In the genomic region with DNA sequence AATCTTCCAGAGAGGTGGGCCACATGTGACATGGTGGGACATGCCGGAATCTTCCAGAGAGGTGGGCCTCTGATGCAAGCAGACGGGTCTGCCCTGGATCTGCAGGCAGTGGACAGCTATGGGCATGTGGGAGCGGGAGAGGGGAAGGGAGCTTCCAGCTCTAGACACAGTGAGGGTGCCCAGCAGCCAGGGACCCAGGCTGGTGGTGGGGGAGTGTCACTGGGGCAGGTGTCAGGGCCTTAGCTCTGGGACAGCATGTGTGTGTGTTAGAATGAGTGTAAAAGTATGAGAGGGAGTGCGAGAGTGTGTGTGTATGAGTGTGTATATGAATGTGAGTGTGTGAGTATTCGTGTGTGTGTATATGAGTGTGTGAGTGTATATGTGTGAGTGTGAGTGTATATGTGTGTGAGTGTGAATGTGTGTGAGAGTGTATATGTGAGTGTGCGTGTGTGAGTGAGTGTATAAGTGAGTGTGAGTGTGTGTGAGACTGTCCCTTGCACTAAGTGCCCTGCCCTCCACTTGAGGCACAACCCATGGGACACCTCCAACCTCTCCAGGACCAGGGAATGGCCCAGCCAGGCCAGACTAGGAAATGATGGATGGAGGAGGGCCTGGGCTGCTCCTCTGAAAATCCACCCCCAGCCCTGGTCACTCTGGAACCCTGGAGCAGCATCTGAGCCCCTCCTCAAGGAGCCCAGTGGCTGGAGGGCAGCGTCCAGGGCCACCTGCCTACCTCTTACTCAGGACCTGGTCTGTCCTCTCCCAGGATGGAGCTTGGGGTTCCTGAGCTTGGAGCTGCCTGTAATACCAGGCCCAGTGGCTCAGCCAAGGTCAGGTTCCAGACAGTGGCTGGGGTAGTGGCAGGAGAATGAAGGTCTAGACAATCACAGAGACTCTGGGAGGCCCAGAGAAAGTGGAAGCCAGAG, we compare ENCODE assay signal across 11 cellular contexts.
DNase-seq lines count a peak whose midpoint lies in the region; ATAC-seq and TF ChIP-seq lines count a peak whose summit lies in the region.
"Had no signal": no experiment of that assay in that cellular context is flagged by ENCODE, and none has a peak within 500 bp of the region (broad histone marks: within the 10 kb centered on the region; RNA-seq: fewer than 3 reads in every experiment).

No MANE protein-coding gene starts in this region.

- H3K79me1 ChIP-seq in trophoblast cell (ENCODE audit: low read length): peaks cover 82% of the 10 kb centered on the region

- peak overlapping the region; percentile 88 for H4K8ac ChIP-seq in trophoblast cell (ENCODE audit: low read depth, low read length)

- H3K4me1 ChIP-seq in trophoblast cell (ENCODE audit: control insufficient read depth in 1 of 2, insufficient read depth in 2 of 2, low read length in 2 of 2): peaks cover 69% of the 10 kb centered on the region in 2 experiments

- H3K27ac Mint-ChIP-seq in glutamatergic neuron (ENCODE audit: unreplicated experiment): peak overlapping the region; percentile 98

- peak overlapping the region; percentile 34 for H3K9ac ChIP-seq in trophoblast cell (ENCODE audit: low read length)

- no peak overlapping the region for H3K4me2 ChIP-seq in trophoblast cell (ENCODE audit: low read length)

- no peak overlapping the region for H3K23ac ChIP-seq in trophoblast cell (ENCODE audit: low read length)

- peak overlapping the region; percentile 74 for H3K4me3 Mint-ChIP-seq in glutamatergic neuron (ENCODE audit: unreplicated experiment)

- ATAC-seq in GM21529 (IDR thresholded peaks at IDR 0.05; ENCODE audit: unreplicated experiment) (no peak), GM21717 (IDR thresholded peaks at IDR 0.05; ENCODE audit: unreplicated experiment) (no peak)

- peak overlapping the region; percentile 70 for H2AK5ac ChIP-seq in trophoblast cell (ENCODE audit: low read length)

- no peaks in the 10 kb centered on the region for H3K27me3 ChIP-seq in WERI-Rb-1 (ENCODE audit: insufficient read depth, low read depth, severe bottlenecking)
- no peaks in the 10 kb centered on the region for H3K27me3 ChIP-seq in trophoblast cell (ENCODE audit: insufficient read depth, low read length)

- CTCF ChIA-PET in AG04449 (lab: Yijun Ruan, JAX): interaction anchor here (0.7 to 3.8 kb wide), 9 partner anchors 9 to 367 kb away, joined by 3 to 28 read pairs (median 6); no protein-coding TSS in a partner anchor

- peaks cover 8% of the 10 kb centered on the region for H3K27me3 Mint-ChIP-seq in glutamatergic neuron (ENCODE audit: unreplicated experiment)
- H3K27me3 Mint-ChIP-seq: activated naive CD4-positive, alpha-beta T cell treated with anti-CD3 and anti-CD28 coated beads, Interleukin-2, amount 50 U/mL, for 24 hours had no signal

- no peaks in the 10 kb centered on the region for H3K36me3 Mint-ChIP-seq in glutamatergic neuron (ENCODE audit: unreplicated experiment)
- H3K36me3 Mint-ChIP-seq: activated naive CD4-positive, alpha-beta T cell treated with anti-CD3 and anti-CD28 coated beads, Interleukin-2, amount 50 U/mL, for 24 hours had no signal

- H4K91ac ChIP-seq in trophoblast cell (ENCODE audit: low read depth, low read length): peak overlapping the region; percentile 100

- H3K14ac ChIP-seq in trophoblast cell (ENCODE audit: low read length): peak overlapping the region; percentile 63

- H4K12ac ChIP-seq in trophoblast cell (ENCODE audit: low read depth, low read length): peak overlapping the region; percentile 76

- H2AFZ ChIP-seq in trophoblast cell (ENCODE audit: insufficient read depth, low read length, poor library complexity): no peak overlapping the region

- peak overlapping the region; percentile 78 for H3K4me3 ChIP-seq in AG04449 (ENCODE audit: low read depth, low read length)
- no peak overlapping the region for H3K4me3 ChIP-seq in WERI-Rb-1 (ENCODE audit: low read depth, low read length)
- H3K4me3 ChIP-seq in trophoblast cell (ENCODE audit: low read depth, low read length): no peak overlapping the region

- H3K27ac ChIP-seq in WERI-Rb-1: peak overlapping the region; percentile 95
- H3K27ac ChIP-seq in trophoblast cell (ENCODE audit: low read depth, low read length): peak overlapping the region; percentile 100

- H2BK120ac ChIP-seq in trophoblast cell (ENCODE audit: insufficient read depth, low read length, poor library complexity): peak overlapping the region; percentile 98

- peaks cover 43% of the 10 kb centered on the region for H3K4me1 Mint-ChIP-seq in glutamatergic neuron (ENCODE audit: low read depth, unreplicated experiment)

- POLR2A ChIA-PET in AG04449 (lab: Yijun Ruan, JAX): interaction anchor here (1.0 to 10.9 kb wide), 12 partner anchors 14 to 359 kb away, joined by 3 to 170 read pairs (median 12); a partner anchor contains a TSS

- peak overlapping the region; percentile 86 for H3K18ac ChIP-seq in trophoblast cell (ENCODE audit: low read length)

- H2BK5ac ChIP-seq in trophoblast cell (ENCODE audit: low read depth, low read length, poor library complexity): peak overlapping the region; percentile 99

- 100% methylated on average over 2 of the region's 7 CpGs for WGBS in trophoblast cell (ENCODE audit: extremely low coverage, insufficient coverage, insufficient read length)

- H3K79me2 ChIP-seq in trophoblast cell (ENCODE audit: control insufficient read depth, insufficient read depth, low read length, poor library complexity): peaks cover 37% of the 10 kb centered on the region

- TF ChIP-seq CTCF in AG04449 (IDR thresholded peaks at IDR 0.05; ENCODE audit: insufficient read depth, low read length, missing control alignments): no peak
- TF ChIP-seq CTCF in WERI-Rb-1 (IDR thresholded peaks at IDR 0.05; ENCODE audit: low read depth, low read length): no peak
- TF ChIP-seq CTCF in glutamatergic neuron (IDR thresholded peaks at IDR 0.05; ENCODE audit: partially characterized antibody, unreplicated experiment): no peak

- H2BK12ac ChIP-seq in trophoblast cell (ENCODE audit: low read length): peak overlapping the region; percentile 74

- H3K4ac ChIP-seq in trophoblast cell (ENCODE audit: low read depth, low read length): peak overlapping the region; percentile 85

- no peaks in the 10 kb centered on the region for H3K9me3 ChIP-seq in WERI-Rb-1 (ENCODE audit: severe bottlenecking)
- H3K9me3 ChIP-seq in trophoblast cell (ENCODE audit: insufficient read depth, low read depth, low read length): no peaks in the 10 kb centered on the region

- DNase-seq in AG04449 (ENCODE audit: low read depth, low spot score) (no peak), WERI-Rb-1 (no peak), glutamatergic neuron (no peak), trophoblast cell (no peak), cerebellum (ENCODE audit: low spot score) (no peak), NCI-H2107 treated with DMSO at 0.1 percent for 48 hours (lab: John Stamatoyannopoulos, UW; ENCODE audit: unreplicated experiment) (no peak)
- DNase-seq: HCEC 1CT, NCI-H524 treated with DMSO at 0.1 percent for 48 hours had no signal

- peaks cover 7% of the 10 kb centered on the region for H3K9me3 Mint-ChIP-seq in glutamatergic neuron (ENCODE audit: unreplicated experiment)
- H3K9me3 Mint-ChIP-seq: activated naive CD4-positive, alpha-beta T cell treated with anti-CD3 and anti-CD28 coated beads, Interleukin-2, amount 50 U/mL, for 24 hours had no signal

- H3K36me3 ChIP-seq in WERI-Rb-1: peaks cover 8% of the 10 kb centered on the region; the same call in 1 of the 2 replicates
- H3K36me3 ChIP-seq in trophoblast cell (ENCODE audit: control insufficient read depth in 1 of 2, insufficient read depth in 2 of 2, low read length in 2 of 2): peaks cover 0 to 2% of the 10 kb centered on the region in 2 experiments
